In genomic region chr13:114035583-114036501, GRCh38 we compare ENCODE assay signal across 9 cellular contexts.
A peak's percentile ranks its signal among the peaks of the same experiment; 100 is the strongest.
DNase-seq lines count a peak whose midpoint lies in the region; ATAC-seq and TF ChIP-seq lines count a peak whose summit lies in the region.
"Had no signal": no experiment of that assay in that cellular context is flagged by ENCODE, and none has a peak within 500 bp of the region (broad histone marks: within the 10 kb centered on the region; RNA-seq: fewer than 3 reads in every experiment).

No MANE protein-coding gene starts in this region.

- intact Hi-C loops in activated naive CD4-positive, alpha-beta T cell treated with anti-CD3 and anti-CD28 coated beads for 36 hours (cut with micrococcal nuclease): no loop called here

- peak in 1 of 2 donors; percentile 81 for TF ChIP-seq EP300 in tibial nerve (IDR thresholded peaks at IDR 0.05)

- H3K27me3 Mint-ChIP-seq in activated naive CD4-positive, alpha-beta T cell treated with anti-CD3 and anti-CD28 coated beads, Interleukin-2, amount 10 ng/mL, durations not matched to agents 7 days and 5 days: no peaks in the 10 kb centered on the region
- no peaks in the 10 kb centered on the region for H3K27me3 Mint-ChIP-seq in activated naive CD4-positive, alpha-beta T cell treated with anti-CD3 and anti-CD28 coated beads for 36 hours (ENCODE audit: low read depth)
- H3K27me3 Mint-ChIP-seq in effector memory CD8-positive, alpha-beta T cell: no peaks in the 10 kb centered on the region
- H3K27me3 Mint-ChIP-seq: activated CD8-positive, alpha-beta T cell treated with anti-CD3 and anti-CD28 coated beads for 36 hours had no signal

- TF ChIP-seq POLR2A in tibial nerve (IDR thresholded peaks at IDR 0.05): no peak

- no peak overlapping the region for H3K4me3 Mint-ChIP-seq in activated naive CD4-positive, alpha-beta T cell treated with anti-CD3 and anti-CD28 coated beads, Interleukin-2, amount 10 ng/mL, durations not matched to agents 7 days and 5 days
- no peak overlapping the region for H3K4me3 Mint-ChIP-seq in activated naive CD4-positive, alpha-beta T cell treated with anti-CD3 and anti-CD28 coated beads for 36 hours
- no peak overlapping the region for H3K4me3 Mint-ChIP-seq in effector memory CD8-positive, alpha-beta T cell
- H3K4me3 Mint-ChIP-seq: activated CD8-positive, alpha-beta T cell treated with anti-CD3 and anti-CD28 coated beads for 36 hours had no signal

- no peaks in the 10 kb centered on the region for H3K27me3 ChIP-seq in tibial nerve

- CTCF ChIA-PET in activated naive CD4-positive, alpha-beta T cell treated with anti-CD3 and anti-CD28 coated beads, Interleukin-2, amount 10 ng/mL, durations not matched to agents 7 days and 5 days (lab: Charles Lee): no interaction called here
- CTCF ChIA-PET in activated naive CD4-positive, alpha-beta T cell treated with anti-CD3 and anti-CD28 coated beads for 36 hours (lab: Charles Lee): interaction anchor here (0.7 kb wide), 1 partner anchor 15 kb away, joined by 3 read pairs; no protein-coding TSS in a partner anchor

- ATAC-seq in effector memory CD8-positive, alpha-beta T cell (replicated peaks): no peak
- ATAC-seq: activated CD8-positive, alpha-beta T cell treated with anti-CD3 and anti-CD28 coated beads for 36 hours had no signal

- H3K27ac Mint-ChIP-seq in activated naive CD4-positive, alpha-beta T cell treated with anti-CD3 and anti-CD28 coated beads, Interleukin-2, amount 10 ng/mL, durations not matched to agents 7 days and 5 days: peak overlapping the region; percentile 37
- H3K27ac Mint-ChIP-seq in activated naive CD4-positive, alpha-beta T cell treated with anti-CD3 and anti-CD28 coated beads for 36 hours: no peak overlapping the region
- peak overlapping the region; percentile 64 to 75 for H3K27ac Mint-ChIP-seq in effector memory CD8-positive, alpha-beta T cell

- no peak for TF ChIP-seq CTCF in tibial nerve (IDR thresholded peaks at IDR 0.05)

- H3K9me3 ChIP-seq in tibial nerve: no peaks in the 10 kb centered on the region

- peaks cover 10% of the 10 kb centered on the region for H3K9me3 Mint-ChIP-seq in activated naive CD4-positive, alpha-beta T cell treated with anti-CD3 and anti-CD28 coated beads, Interleukin-2, amount 10 ng/mL, durations not matched to agents 7 days and 5 days
- H3K9me3 Mint-ChIP-seq in activated naive CD4-positive, alpha-beta T cell treated with anti-CD3 and anti-CD28 coated beads for 36 hours: peaks cover 6% of the 10 kb centered on the region
- H3K9me3 Mint-ChIP-seq in effector memory CD8-positive, alpha-beta T cell: no peaks in the 10 kb centered on the region

- no peak for DNase-seq in activated naive CD4-positive, alpha-beta T cell treated with anti-CD3 and anti-CD28 coated beads, Interleukin-2, amount 10 ng/mL, durations not matched to agents 7 days and 5 days
- no peak for DNase-seq in activated naive CD4-positive, alpha-beta T cell treated with anti-CD3 and anti-CD28 coated beads for 36 hours
- no peak for DNase-seq in effector memory CD8-positive, alpha-beta T cell
- DNase-seq in medulla oblongata (ENCODE audit: extremely low spot score): peak; percentile 91
- peak; percentile 50 to 51 for DNase-seq in tibial nerve (ENCODE audit: low spot score in 2 of 2)
- no peak for DNase-seq in NCI-H1417 (lab: John Stamatoyannopoulos, UW)
- no peak for DNase-seq in SHP77 treated with DMSO at 0.1 percent for 48 hours (lab: John Stamatoyannopoulos, UW)
- DNase-seq in germinal center (ENCODE audit: low spot score): no peak
- DNase-seq: activated CD8-positive, alpha-beta T cell treated with anti-CD3 and anti-CD28 coated beads for 36 hours had no signal

- peak overlapping the region in 3 of 4 donors; percentile 7 to 36 (median 23) for H3K4me3 ChIP-seq in tibial nerve

- H3K4me1 ChIP-seq in tibial nerve: peaks cover 3 to 80% (median 35%) of the 10 kb centered on the region in 4 donors

- 42 to 49% methylated on average over 30 to 39 of the region's 39 CpGs for WGBS in tibial nerve, 2 donors

- H3K4me1 Mint-ChIP-seq in activated naive CD4-positive, alpha-beta T cell treated with anti-CD3 and anti-CD28 coated beads, Interleukin-2, amount 10 ng/mL, durations not matched to agents 7 days and 5 days: no peaks in the 10 kb centered on the region
- H3K4me1 Mint-ChIP-seq in activated naive CD4-positive, alpha-beta T cell treated with anti-CD3 and anti-CD28 coated beads for 36 hours (ENCODE audit: low read depth): peaks cover 17% of the 10 kb centered on the region
- H3K4me1 Mint-ChIP-seq in effector memory CD8-positive, alpha-beta T cell (ENCODE audit: low read depth in 2 of 2): peaks cover 26 to 35% of the 10 kb centered on the region in 2 donors

- peak overlapping the region; percentile 68 to 90 (median 76) for H3K27ac ChIP-seq in tibial nerve

- peaks cover 0 to 4% (median 0%) of the 10 kb centered on the region in 3 donors for H3K36me3 ChIP-seq in tibial nerve

- H3K36me3 Mint-ChIP-seq in activated naive CD4-positive, alpha-beta T cell treated with anti-CD3 and anti-CD28 coated beads, Interleukin-2, amount 10 ng/mL, durations not matched to agents 7 days and 5 days: peaks cover 54% of the 10 kb centered on the region
- peaks cover 12% of the 10 kb centered on the region for H3K36me3 Mint-ChIP-seq in activated naive CD4-positive, alpha-beta T cell treated with anti-CD3 and anti-CD28 coated beads for 36 hours (ENCODE audit: low read depth)
- H3K36me3 Mint-ChIP-seq in effector memory CD8-positive, alpha-beta T cell (ENCODE audit: insufficient read depth): peaks cover 76% of the 10 kb centered on the region

Comparison
In these comparisons a context has a peak if more than half of its experiments do, and no peak if none do; other contexts are left out.
1. DNase-seq: peak in medulla oblongata (single experiment) and tibial nerve (2 of 2); none in activated naive CD4-positive, alpha-beta T cell treated with anti-CD3 and anti-CD28 coated beads, Interleukin-2, amount 10 ng/mL, durations not matched to agents 7 days and 5 days (single experiment), activated naive CD4-positive, alpha-beta T cell treated with anti-CD3 and anti-CD28 coated beads for 36 hours (single experiment), effector memory CD8-positive, alpha-beta T cell (0 of 3), NCI-H1417 (0 of 3), SHP77 treated with DMSO at 0.1 percent for 48 hours (single experiment) and germinal center (single experiment).